ENCODE assay signal across 31 cellular contexts in genomic region chr15:87733522-87733921, GRCh38.
"Had no signal": no experiment of that assay in that cellular context is flagged by ENCODE, and none has a peak within 500 bp of the region (broad histone marks: within the 10 kb centered on the region; RNA-seq: fewer than 3 reads in every experiment).

No MANE protein-coding gene starts in this region.

- H3K27me3 Mint-ChIP-seq: activated B cell treated with CpG ODN at 0.5 μM for 24 hours; activated CD8-positive, alpha-beta T cell treated with anti-CD3 and anti-CD28 coated beads for 36 hours had no signal

- H3K27ac Mint-ChIP-seq: activated B cell treated with CpG ODN at 0.5 μM for 24 hours; activated CD8-positive, alpha-beta T cell treated with anti-CD3 and anti-CD28 coated beads for 36 hours; activated naive CD8-positive, alpha-beta T cell; activated T-helper 17 cell treated with anti-CD3 and anti-CD28 coated beads, Interleukin-2, amount 50 U/mL, for 72 hours; effector memory CD8-positive, alpha-beta T cell; T-cell; T-helper 1 cell treated with Interleukin-12 subunit alpha and Interleukin-12 subunit beta and Interleukin-4 antibody, amounts not matched to agents 30 μg/mL and 1 μg/mL, for 36 hours had no signal

- H3K9me3 Mint-ChIP-seq: activated B cell treated with CpG ODN at 0.5 μM for 24 hours; activated T-cell treated with anti-CD3 and anti-CD28 coated beads, Interleukin-2, amount 50 U/mL, for 4 hours had no signal

- H3K4me1 Mint-ChIP-seq: activated B cell treated with CpG ODN at 0.5 μM for 24 hours; activated T-helper 17 cell treated with anti-CD3 and anti-CD28 coated beads, Interleukin-2, amount 50 U/mL, for 72 hours had no signal

- H3K4me1 ChIP-seq: body of pancreas, foreskin keratinocyte, gastrocnemius medialis had no signal

- ATAC-seq: activated CD4-positive, CD25-positive, alpha-beta regulatory T cell treated with anti-CD3 and anti-CD28 coated beads, Interleukin-2, amount 50 U/mL, for 24 hours; activated CD8-positive, alpha-beta T cell treated with anti-CD3 and anti-CD28 coated beads for 36 hours; activated T-cell treated with anti-CD3 and anti-CD28 coated beads, Interleukin-2, amount 50 U/mL, for 4 hours; activated T-helper 17 cell treated with anti-CD3 and anti-CD28 coated beads, Interleukin-2, amount 50 U/mL, for 72 hours; body of pancreas; effector memory CD8-positive, alpha-beta T cell; gastrocnemius medialis; T-cell had no signal

- H3K36me3 ChIP-seq: esophagus muscularis mucosa, gastrocnemius medialis had no signal

- H3K9me3 ChIP-seq: body of pancreas, esophagus muscularis mucosa, gastrocnemius medialis had no signal

- H3K36me3 Mint-ChIP-seq: activated naive CD8-positive, alpha-beta T cell; T-cell had no signal

- H3K27ac ChIP-seq: body of pancreas, esophagus muscularis mucosa, foreskin keratinocyte, gastrocnemius medialis, VCaP had no signal

- H3K4me3 Mint-ChIP-seq: activated B cell treated with CpG ODN at 0.5 μM for 24 hours; activated CD8-positive, alpha-beta T cell treated with anti-CD3 and anti-CD28 coated beads for 36 hours; activated naive CD8-positive, alpha-beta T cell; activated T-cell treated with anti-CD3 and anti-CD28 coated beads, Interleukin-2, amount 50 U/mL, for 4 hours; activated T-helper 17 cell treated with anti-CD3 and anti-CD28 coated beads, Interleukin-2, amount 50 U/mL, for 72 hours; effector memory CD8-positive, alpha-beta T cell; T-cell; T-helper 1 cell treated with Interleukin-12 subunit alpha and Interleukin-12 subunit beta and Interleukin-4 antibody, amounts not matched to agents 30 μg/mL and 1 μg/mL, for 36 hours had no signal

- H3K4me3 ChIP-seq: body of pancreas, esophagus muscularis mucosa, gastrocnemius medialis had no signal

- H3K27me3 ChIP-seq: body of pancreas, foreskin keratinocyte, gastrocnemius medialis had no signal

- DNase-seq: activated B cell treated with CpG ODN at 0.5 μM for 24 hours; activated CD4-positive, alpha-beta T cell treated with anti-CD3 and anti-CD28 coated beads for 48 hours; activated CD4-positive, alpha-beta T cell treated with anti-CD3 and anti-CD28 coated beads, Interleukin-2, amount 50 U/mL, for 1 hour; activated CD4-positive, alpha-beta T cell treated with anti-CD3 and anti-CD28 coated beads, Interleukin-2, amount 50 U/mL, for 48 hours; activated CD8-positive, alpha-beta memory T cell treated with anti-CD3 and anti-CD28 coated beads for 24 hours; activated CD8-positive, alpha-beta T cell treated with anti-CD3 and anti-CD28 coated beads for 36 hours; activated effector memory CD4-positive, alpha-beta T cell treated with Interleukin-2 at 50 U/mL for 16 hours; activated gamma-delta T cell treated with Interleukin-2 at 50 U/mL for 16 hours; activated naive CD4-positive, alpha-beta T cell treated with anti-CD3 and anti-CD28 coated beads, Interleukin-2, amount 50 U/mL, for 16 hours; activated naive CD4-positive, alpha-beta T cell treated with Interleukin-2 at 50 U/mL for 16 hours; activated T-cell treated with anti-CD3 and anti-CD28 coated beads, Interleukin-2, amount 50 U/mL, for 4 hours; amygdala; aorta; body of pancreas; caudate nucleus; cortex of kidney; dermis blood vessel endothelial cell; effector CD4-positive, alpha-beta T cell; effector memory CD8-positive, alpha-beta T cell; erythroblast; gastrocnemius medialis; glutamatergic neuron; T-cell; T-helper 9 cell had no signal
